12 cellular contexts compared by ENCODE assay signal in genomic region chr3:52982839-52983238, GRCh38.
DNase-seq lines count a peak whose midpoint lies in the region; ATAC-seq, FAIRE-seq and TF ChIP-seq lines count a peak whose summit lies in the region.
"Had no signal": no experiment of that assay in that cellular context is flagged by ENCODE, and none has a peak within 500 bp of the region (broad histone marks: within the 10 kb centered on the region; RNA-seq: fewer than 3 reads in every experiment).

No MANE protein-coding gene starts in this region.

- H3K9ac ChIP-seq in HepG2 (ENCODE audit: insufficient read depth, low read depth, low read length): no peak overlapping the region

- peaks cover 3% of the 10 kb centered on the region for H3K79me2 ChIP-seq in HepG2 (ENCODE audit: insufficient read depth, low read length)

- in situ Hi-C loops in HepG2 (cut with HindIII; ENCODE audit: extremely low pct_ligation_motif_present, low pct_unique_long_range_greater_than_20kb): no loop called here

- H2AFZ ChIP-seq in HepG2 (ENCODE audit: low read length): no peak overlapping the region

- no peaks in the 10 kb centered on the region for H4K20me1 ChIP-seq in HepG2 (ENCODE audit: insufficient read depth, low read length)

- TF ChIP-seq EP300 in HepG2 (IDR thresholded peaks at IDR 0.05; ENCODE audit: low read depth in 2 of 2, low read length in 2 of 2) (no peak), HepG2 (CRISPR knock-in tag; IDR thresholded peaks at IDR 0.05; ENCODE audit: borderline replicate concordance) (no peak)

- CTCF ChIA-PET in A673 (lab: Charles Lee) (no interaction called here), HepG2 (lab: Yijun Ruan, JAX; ENCODE audit: low intra/inter-chr PET ratio, low total read pairs) (no interaction called here)

- 82% methylated on average over 2 of the region's 2 CpGs for WGBS in HepG2 (ENCODE audit: low lambda C conversion rate)

- TF ChIP-seq RAD21 in HepG2 (CRISPR knock-in tag; IDR thresholded peaks at IDR 0.05): no peak

- TF ChIP-seq POLR2A in HepG2 (IDR thresholded peaks at IDR 0.05; ENCODE audit: insufficient read depth in 1 of 2, low read depth in 2 of 2, low read length in 2 of 2): no peak

- peak overlapping the region; percentile 79 for H3K27ac Mint-ChIP-seq in dendritic cell treated with granulocyte-macrophage colony-stimulating factor and Interleukin-4, amounts not matched to agents 40 ng/mL and 50 ng/mL, for 4 days
- H3K27ac Mint-ChIP-seq: HFFc6 had no signal

- peaks cover 30% of the 10 kb centered on the region for H3K4me1 Mint-ChIP-seq in dendritic cell treated with granulocyte-macrophage colony-stimulating factor and Interleukin-4, amounts not matched to agents 40 ng/mL and 50 ng/mL, for 4 days (ENCODE audit: low read depth)

- H3K36me3 ChIP-seq in A673 (ENCODE audit: insufficient read depth, low read length, poor library complexity, severe bottlenecking): no peaks in the 10 kb centered on the region
- no peaks in the 10 kb centered on the region for H3K36me3 ChIP-seq in HepG2 (replicated peaks in 1 of 2; ENCODE audit: control insufficient read depth in 1 of 2, insufficient read depth in 2 of 2, low read length in 2 of 2)
- H3K36me3 ChIP-seq: brain microvascular endothelial cell, uterus had no signal

- H3K4me3 ChIP-seq in A673 (ENCODE audit: low read depth, low read length, poor library complexity, severe bottlenecking): no peak overlapping the region
- no peak overlapping the region for H3K4me3 ChIP-seq in HepG2 (replicated peaks in 1 of 3; ENCODE audit: insufficient read depth in 1 of 3, low read depth in 2 of 3, low read length in 3 of 3)
- H3K4me3 ChIP-seq: uterus had no signal

- DNase-seq in GM18507 (ENCODE audit: extremely low spot score, insufficient read length, low read depth) (no peak), A673 (ENCODE audit: low spot score) (no peak), NCI-H82 treated with DMSO at 0.1 percent for 48 hours (lab: John Stamatoyannopoulos, UW; ENCODE audit: unreplicated experiment) (no peak), HepG2 (ENCODE audit: low spot score) (no peak)
- DNase-seq: brain microvascular endothelial cell, HFFc6, NCI-H2029, uterus had no signal

- BruUV-seq in A673 (replicated peaks; lab: Mats Ljungman, UMichigan) (no TSS peak), HepG2 (replicated peaks; lab: Mats Ljungman, UMichigan) (no TSS peak)

- TF ChIP-seq CTCF in A673 (conservative IDR thresholded peaks at IDR 0.05; ENCODE audit: low read depth, low read length): no peak
- TF ChIP-seq CTCF in HepG2 (CRISPR knock-in tag; IDR thresholded peaks at IDR 0.05): no peak

- peak; percentile 24 for FAIRE-seq in GM18507 (lab: Jason Lieb, UNC)
- FAIRE-seq in HepG2 (lab: Jason Lieb, UNC): no peak

- H3K4me2 ChIP-seq in HepG2 (ENCODE audit: low read depth, low read length): no peak overlapping the region

- ATAC-seq in GM21515 (IDR thresholded peaks at IDR 0.05; ENCODE audit: unreplicated experiment): peak; percentile 29
- ATAC-seq in HG03457 (IDR thresholded peaks at IDR 0.05; ENCODE audit: unreplicated experiment): peak; percentile 29
- ATAC-seq in HepG2: no peak
- no peak for ATAC-seq in HG03469 (IDR thresholded peaks at IDR 0.05; ENCODE audit: unreplicated experiment)

- no peak overlapping the region for H3K4me3 Mint-ChIP-seq in dendritic cell treated with granulocyte-macrophage colony-stimulating factor and Interleukin-4, amounts not matched to agents 40 ng/mL and 50 ng/mL, for 4 days
- H3K4me3 Mint-ChIP-seq: HFFc6 had no signal

- no peaks in the 10 kb centered on the region for H3K36me3 Mint-ChIP-seq in dendritic cell treated with granulocyte-macrophage colony-stimulating factor and Interleukin-4, amounts not matched to agents 40 ng/mL and 50 ng/mL, for 4 days (ENCODE audit: low read depth)

- H3K9me3 Mint-ChIP-seq in dendritic cell treated with granulocyte-macrophage colony-stimulating factor and Interleukin-4, amounts not matched to agents 40 ng/mL and 50 ng/mL, for 4 days: no peaks in the 10 kb centered on the region
- H3K9me3 Mint-ChIP-seq: HFFc6 had no signal

- no peak overlapping the region for H3K27ac ChIP-seq in A673 (ENCODE audit: low read depth, low read length, poor library complexity, severe bottlenecking)
- no peak overlapping the region for H3K27ac ChIP-seq in HepG2 (ENCODE audit: extremely low read length, insufficient read depth, low read length)
- H3K27ac ChIP-seq: brain microvascular endothelial cell, uterus had no signal

- no peaks in the 10 kb centered on the region for H3K27me3 ChIP-seq in A673 (replicated peaks; ENCODE audit: insufficient read depth, low read depth, low read length, poor library complexity)
- H3K27me3 ChIP-seq in HepG2 (ENCODE audit: control insufficient read depth in 1 of 2, insufficient read depth in 2 of 2, low read length in 2 of 2): no peaks in the 10 kb centered on the region
- H3K27me3 ChIP-seq: brain microvascular endothelial cell, uterus had no signal

- H3K4me1 ChIP-seq in A673 (ENCODE audit: insufficient read depth, low read length, poor library complexity, severe bottlenecking): no peaks in the 10 kb centered on the region
- peaks cover 13% of the 10 kb centered on the region for H3K4me1 ChIP-seq in HepG2 (ENCODE audit: insufficient read depth, low read length)
- H3K4me1 ChIP-seq: uterus had no signal

- intact Hi-C loops in dendritic cell treated with granulocyte-macrophage colony-stimulating factor and Interleukin-4, amounts not matched to agents 40 ng/mL and 50 ng/mL, for 4 days (cut with micrococcal nuclease): no loop called here
- intact Hi-C loops in A673 (cut with micrococcal nuclease; ENCODE audit: unreplicated experiment) (no loop called here), HepG2 (cut with micrococcal nuclease; ENCODE audit: unreplicated experiment) (no loop called here)

- POLR2A ChIA-PET in A673 (lab: Charles Lee; ENCODE audit: low non-redundant PET) (no interaction called here), HepG2 (lab: Yijun Ruan, JAX) (no interaction called here)

- H3K27me3 Mint-ChIP-seq in dendritic cell treated with granulocyte-macrophage colony-stimulating factor and Interleukin-4, amounts not matched to agents 40 ng/mL and 50 ng/mL, for 4 days: no peaks in the 10 kb centered on the region

- H3K9me3 ChIP-seq in A673 (ENCODE audit: low read depth, low read length, poor library complexity, severe bottlenecking): no peaks in the 10 kb centered on the region
- no peaks in the 10 kb centered on the region for H3K9me3 ChIP-seq in HepG2 (ENCODE audit: low read length)
- H3K9me3 ChIP-seq: uterus had no signal

TF ChIP-seq in HepG2, 621 proteins besides CTCF, POLR2A, EP300 and RAD21 (continues in another document):
- TF ChIP-seq CENPT (CRISPR knock-in tag; IDR thresholded peaks at IDR 0.05; ENCODE audit: low read depth) (no peak), TEF (CRISPR knock-in tag; IDR thresholded peaks at IDR 0.05) (no peak), ZNF639 (CRISPR knock-in tag; conservative IDR thresholded peaks at IDR 0.05) (no peak), RBM22 (optimal IDR thresholded peaks at IDR 0.05; ENCODE audit: low read length) (no peak), ZNF337 (CRISPR knock-in tag; IDR thresholded peaks at IDR 0.05; ENCODE audit: borderline replicate concordance, low read depth) (no peak), ZNF484 (CRISPR knock-in tag; IDR thresholded peaks at IDR 0.05; ENCODE audit: borderline replicate concordance, low read depth) (no peak), MXD1 (CRISPR knock-in tag; IDR thresholded peaks at IDR 0.05) (no peak), CHD4 (IDR thresholded peaks at IDR 0.05; ENCODE audit: borderline replicate concordance, low read length) (no peak), POLR2G (IDR thresholded peaks at IDR 0.05; ENCODE audit: low read depth, low read length) (no peak), MZF1 (CRISPR knock-in tag; IDR thresholded peaks at IDR 0.05; ENCODE audit: borderline replicate concordance) (no peak)

Comparison
In these comparisons a context has a peak if more than half of its experiments do, and no peak if none do; other contexts are left out.
1. ATAC-seq: peak in GM21515 (single experiment) and HG03457 (single experiment); none in HepG2 (single experiment) and HG03469 (single experiment).